ENCODE assay signal across 14 cellular contexts in the genomic region with DNA sequence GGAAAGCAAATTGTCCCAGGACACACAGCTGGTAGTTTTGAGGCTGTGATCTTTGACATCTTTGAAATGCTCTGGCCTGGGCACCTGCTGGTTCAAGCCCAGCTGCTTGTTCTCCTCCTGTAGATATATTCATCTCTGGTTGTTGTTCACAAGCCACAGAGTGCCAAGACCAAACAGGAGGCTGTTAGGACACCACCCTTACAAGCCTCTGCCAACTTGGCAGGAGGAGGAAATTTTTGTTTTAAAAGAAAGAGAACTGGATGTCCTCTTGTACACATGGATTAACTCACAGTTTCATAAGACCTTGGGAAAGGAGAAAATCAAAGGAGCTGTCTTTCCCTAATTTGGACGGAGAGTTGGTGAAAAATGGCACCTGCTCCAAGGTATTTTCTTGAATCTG. TPM values are rescaled to one million over a fixed set of nuclear protein-coding genes. Genes with fewer than 3 reads are reported as not detected.
DNase-seq lines count a peak whose midpoint lies in the region; ATAC-seq, FAIRE-seq and TF ChIP-seq lines count a peak whose summit lies in the region.
"Had no signal": no experiment of that assay in that cellular context is flagged by ENCODE, and none has a peak within 500 bp of the region (broad histone marks: within the 10 kb centered on the region; RNA-seq: fewer than 3 reads in every experiment).

No MANE protein-coding gene starts in this region.

- H3K4me1 ChIP-seq in adipocyte (ENCODE audit: control insufficient read depth, insufficient read depth, low read length) (peaks cover 10% of the 10 kb centered on the region), pancreas (peaks cover 5 to 20% (median 13%) of the 10 kb centered on the region in 3 donors), thyroid gland (peaks cover 0 to 15% of the 10 kb centered on the region in 2 donors), mesenchymal stem cell (ENCODE audit: control insufficient read depth, insufficient read depth, low read depth, low read length) (no peaks in the 10 kb centered on the region)

- TF ChIP-seq CTCF in fibroblast of the aortic adventitia (IDR thresholded peaks at IDR 0.05; ENCODE audit: insufficient read depth, low read length): no peak
- TF ChIP-seq CTCF in pancreas (IDR thresholded peaks at IDR 0.05): no peak
- no peak for TF ChIP-seq CTCF in thyroid gland (IDR thresholded peaks at IDR 0.05)

- WGBS in pancreas, 2 donors: 19 to 20% methylated on average over 1 of the region's 1 CpG
- WGBS in thyroid gland, 2 donors: 16 to 31% methylated on average over 1 of the region's 1 CpG
- 100% methylated on average over 1 of the region's 1 CpG for whole genome bisulfite sequencing in mesenchymal stem cell

- H3K4ac ChIP-seq in mesenchymal stem cell (ENCODE audit: low read depth in 1 of 2, low read length in 2 of 2): no peak overlapping the region

- H3K4me3 ChIP-seq in adipocyte (ENCODE audit: low read length): no peak overlapping the region
- no peak overlapping the region for H3K4me3 ChIP-seq in fibroblast of the aortic adventitia (ENCODE audit: low read depth, low read length)
- no peak overlapping the region for H3K4me3 ChIP-seq in pancreas
- H3K4me3 ChIP-seq in thyroid gland (replicated peaks in 1 of 3): no peak overlapping the region
- no peak overlapping the region for H3K4me3 ChIP-seq in mesenchymal stem cell (ENCODE audit: insufficient read depth in 1 of 2, low read depth in 1 of 2, low read length in 2 of 2)
- H3K4me3 ChIP-seq: heart right ventricle, skin epidermis had no signal

- ATAC-seq in pancreas (peak; percentile 16 to 81 (median 36)), HG02610 (IDR thresholded peaks at IDR 0.05; ENCODE audit: unreplicated experiment) (no peak)

- H2AK5ac ChIP-seq in mesenchymal stem cell (ENCODE audit: low read length, severe bottlenecking): no peak overlapping the region

- no peak overlapping the region for H2BK120ac ChIP-seq in mesenchymal stem cell (ENCODE audit: low read depth, low read length)

- no peak overlapping the region for H2BK5ac ChIP-seq in mesenchymal stem cell (ENCODE audit: low read depth, low read length, poor library complexity, severe bottlenecking)

- DNase-seq in adipocyte (ENCODE audit: low read depth): peak; percentile 34
- DNase-seq in fibroblast of the aortic adventitia (ENCODE audit: low read depth): peak; percentile 39
- DNase-seq in pancreas: peak in 1 of 6 donors; percentile 45
- DNase-seq in thyroid gland: peak; percentile 81 to 82
- no peak for DNase-seq in nucleus accumbens (lab: John Stamatoyannopoulos, UW)
- DNase-seq in activated CD4-positive, alpha-beta T cell treated with anti-CD3 and anti-CD28 coated beads, Interleukin-2, amount 50 U/mL, for 48 hours: no peak
- DNase-seq in mesenchymal stem cell: no peak
- DNase-seq: cortex of kidney had no signal

- H3K79me1 ChIP-seq in mesenchymal stem cell (replicated peaks; ENCODE audit: low read length, poor library complexity, severe bottlenecking): no peaks in the 10 kb centered on the region

- no peak for FAIRE-seq in pancreas (lab: Jason Lieb, UNC)

- peak in 1 of 2 donors; percentile 33 for TF ChIP-seq POLR2A in thyroid gland (IDR thresholded peaks at IDR 0.05)

- H3K23ac ChIP-seq in mesenchymal stem cell (ENCODE audit: low read length in 2 of 2): no peak overlapping the region

- no peak overlapping the region for H2BK12ac ChIP-seq in mesenchymal stem cell (ENCODE audit: low read length in 2 of 2)

- H4K91ac ChIP-seq in mesenchymal stem cell (ENCODE audit: low read length): no peak overlapping the region

- H3K14ac ChIP-seq in mesenchymal stem cell (ENCODE audit: low read length in 2 of 2): no peak overlapping the region

- H3K27me3 ChIP-seq in adipocyte (replicated peaks; ENCODE audit: control insufficient read depth, insufficient read depth, low read length) (no peaks in the 10 kb centered on the region), pancreas (no peaks in the 10 kb centered on the region), thyroid gland (no peaks in the 10 kb centered on the region), mesenchymal stem cell (ENCODE audit: control insufficient read depth in 1 of 2, insufficient read depth in 1 of 2, low read length in 2 of 2) (peaks cover 4 to 10% of the 10 kb centered on the region in 2 experiments)

- H2AFZ ChIP-seq in mesenchymal stem cell (ENCODE audit: low read depth, low read length): no peak overlapping the region

- no peak overlapping the region for H3K4me2 ChIP-seq in mesenchymal stem cell (ENCODE audit: low read length, poor library complexity, severe bottlenecking)

- H2BK15ac ChIP-seq in mesenchymal stem cell (ENCODE audit: low read depth, poor library complexity, severe bottlenecking): no peak overlapping the region

- intact Hi-C loops in pancreas (cut with DNase I) (loop anchor here in 1 of 3 donors (10.0 kb wide), 1 partner anchor 285 kb away; no protein-coding TSS in a partner anchor), thyroid gland (cut with DNase I) (loop anchor here (5.0 kb wide), 1 partner anchor 288 kb away; no protein-coding TSS in a partner anchor)

- H3K27ac ChIP-seq in pancreas (peak overlapping the region in 1 of 4 donors; percentile 17), thyroid gland (peak overlapping the region; percentile 50 to 65 (median 59)), mesenchymal stem cell (ENCODE audit: low read length, poor library complexity, severe bottlenecking) (no peak overlapping the region)

- H3K9me3 ChIP-seq in adipocyte (ENCODE audit: control insufficient read depth, low read length) (no peaks in the 10 kb centered on the region), pancreas (no peaks in the 10 kb centered on the region), thyroid gland (no peaks in the 10 kb centered on the region), mesenchymal stem cell (ENCODE audit: control insufficient read depth, low read length) (no peaks in the 10 kb centered on the region)
- H3K9me3 ChIP-seq: heart right ventricle had no signal

- H3K9ac ChIP-seq in adipocyte (ENCODE audit: low read length) (no peak overlapping the region), mesenchymal stem cell (ENCODE audit: low read length) (no peak overlapping the region)

- no peaks in the 10 kb centered on the region for H3K36me3 ChIP-seq in adipocyte (ENCODE audit: control insufficient read depth, insufficient read depth, low read length, severe bottlenecking)
- no peaks in the 10 kb centered on the region for H3K36me3 ChIP-seq in pancreas
- no peaks in the 10 kb centered on the region for H3K36me3 ChIP-seq in thyroid gland
- no peaks in the 10 kb centered on the region for H3K36me3 ChIP-seq in mesenchymal stem cell (ENCODE audit: control insufficient read depth in 1 of 2, insufficient read depth in 2 of 2, low read depth in 1 of 2, low read length in 2 of 2)
- H3K36me3 ChIP-seq: heart right ventricle had no signal

- no peak overlapping the region for H3K18ac ChIP-seq in mesenchymal stem cell (ENCODE audit: low read depth in 1 of 2, low read length in 2 of 2)

- H4K8ac ChIP-seq in mesenchymal stem cell (ENCODE audit: low read length): no peak overlapping the region

RNA-seq across cellular contexts. Expression of a gene that starts 8.5 kb away (rescaled TPM):
- 14.7 and 19.4 TPM in 2 replicates for total RNA-seq in fibroblast of the aortic adventitia (ENCODE audit: low replicate concordance)
- total RNA-seq in pancreas: 10 to 100 TPM; 10.4 to 23.9 (median 13.0) TPM
- 10 to 100 TPM; 15.1 to 18.2 TPM for polyA plus RNA-seq in pancreas
- 10 to 100 TPM; 41.1 to 58.9 (median 47.3) TPM for total RNA-seq in thyroid gland
- polyA plus RNA-seq in mesenchymal stem cell (2013, experiment 1 of 2): 11.2 TPM
- polyA plus RNA-seq in mesenchymal stem cell (2013, experiment 2 of 2): 10.5 TPM

RNA-seq across cellular contexts. Expression of a gene that starts 29.4 kb away (rescaled TPM):
- not detected in 2 replicates for total RNA-seq in fibroblast of the aortic adventitia (ENCODE audit: low replicate concordance)
- total RNA-seq in pancreas: 1 to 10 TPM in 1 of 6 donors, under 1 TPM in 3, not detected in 2; 0.23 to 1.5 (median 0.45) TPM
- under 1 TPM; 0.31 to 0.49 TPM for polyA plus RNA-seq in pancreas
- 1 to 10 TPM in 3 of 4 donors, under 1 TPM in 1; 0.89 to 7.1 (median 2.8) TPM for total RNA-seq in thyroid gland
- polyA plus RNA-seq in mesenchymal stem cell (2013, experiment 1 of 2): not detected
- polyA plus RNA-seq in mesenchymal stem cell (2013, experiment 2 of 2): not detected
- total RNA-seq: activated CD8-positive, alpha-beta memory T cell treated with anti-CD3 and anti-CD28 coated beads for 36 hours; progenitor cell of endocrine pancreas had no signal
- polyA plus RNA-seq: neural cell had no signal

Comparison
In these comparisons a context has a peak if more than half of its experiments do, and no peak if none do; other contexts are left out.
1. DNase-seq: peak in adipocyte (single experiment), fibroblast of the aortic adventitia (single experiment) and thyroid gland (2 of 2); none in nucleus accumbens (0 of 56), activated CD4-positive, alpha-beta T cell treated with anti-CD3 and anti-CD28 coated beads, Interleukin-2, amount 50 U/mL, for 48 hours (0 of 2) and mesenchymal stem cell (single experiment).